Comparison of ENCODE assay signal across 18 cellular contexts in genomic region chr2:240647503-240648154, GRCh38. TPM values are rescaled to one million over a fixed set of nuclear protein-coding genes. Genes with fewer than 3 reads are reported as not detected.
"Had no signal": no experiment of that assay in that cellular context is flagged by ENCODE, and none has a peak within 500 bp of the region (broad histone marks: within the 10 kb centered on the region; RNA-seq: fewer than 3 reads in every experiment).

No MANE protein-coding gene starts in this region.

- H3K4me1 ChIP-seq: ascending aorta, heart right ventricle, prostate gland, suprapubic skin, upper lobe of left lung had no signal

- H3K36me3 ChIP-seq: ascending aorta, heart right ventricle, prostate gland, suprapubic skin, upper lobe of left lung had no signal

- ATAC-seq: stimulated activated naive CD8-positive, alpha-beta T cell treated with anti-CD3 and anti-CD28 coated beads, Interleukin-15, Interleukin-2, amounts not matched to agents 100 U/mL and 50 U/mL, for 24 hours; T-helper 17 cell had no signal

- H3K9me3 ChIP-seq: ascending aorta, heart right ventricle, prostate gland, suprapubic skin, upper lobe of left lung had no signal

- H3K27ac ChIP-seq: ascending aorta, heart right ventricle, prostate gland, suprapubic skin, upper lobe of left lung had no signal

- H3K27me3 ChIP-seq: ascending aorta, upper lobe of left lung had no signal

- H3K4me3 ChIP-seq: ascending aorta, heart right ventricle, prostate gland, suprapubic skin, upper lobe of left lung had no signal

- FAIRE-seq: frontal cortex, keratinocyte had no signal

- DNase-seq: activated B cell treated with CpG ODN at 0.5 μM for 24 hours; activated CD4-positive, alpha-beta T cell treated with anti-CD3 and anti-CD28 coated beads, Interleukin-2, amount 50 U/mL, for 1 hour; activated gamma-delta T cell treated with Interleukin-2 at 50 U/mL for 16 hours; effector CD4-positive, alpha-beta T cell; heart right ventricle; naive B cell; nucleus accumbens; stimulated activated CD4-positive, alpha-beta T cell treated with anti-CD3 and anti-CD28 coated beads, Interleukin-12 subunit alpha, Interleukin-12 subunit beta, amount 100 ng/mL, for 4 hours; stimulated activated naive CD8-positive, alpha-beta T cell treated with anti-CD3 and anti-CD28 coated beads, Interleukin-15, Interleukin-2, amounts not matched to agents 100 U/mL and 50 U/mL, for 24 hours; T-helper 17 cell had no signal

RNA-seq across cellular contexts. Expression of gene GPR35, which starts 22.3 kb away (rescaled TPM):
- total RNA-seq: ascending aorta had no signal
- polyA plus RNA-seq: fibroblast of lung had no signal

RNA-seq across cellular contexts. Expression of gene AQP12B, which starts 35.1 kb away (rescaled TPM):
- total RNA-seq: activated B cell treated with CpG ODN at 0.5 μM for 24 hours, ascending aorta, fibroblast of lung, frontal cortex, heart right ventricle, liver, prostate gland, suprapubic skin, T-helper 17 cell, upper lobe of left lung had no signal
- polyA plus RNA-seq: fibroblast of lung, keratinocyte, liver had no signal

RNA-seq across cellular contexts. Expression of gene AQP12A, which starts 44.0 kb away (rescaled TPM):
- total RNA-seq: activated B cell treated with CpG ODN at 0.5 μM for 24 hours, ascending aorta, fibroblast of lung, frontal cortex, heart right ventricle, liver, prostate gland, suprapubic skin, T-helper 17 cell, upper lobe of left lung had no signal
- polyA plus RNA-seq: fibroblast of lung, heart right ventricle, keratinocyte, liver had no signal
